Comparison of ENCODE assay signal across 27 cellular contexts in genomic region chr3:126509565-126510322, GRCh38. TPM values are rescaled to one million over a fixed set of nuclear protein-coding genes. Genes with fewer than 3 reads are reported as not detected.
DNase-seq lines count a peak whose midpoint lies in the region; ATAC-seq, FAIRE-seq and TF ChIP-seq lines count a peak whose summit lies in the region.
"Had no signal": no experiment of that assay in that cellular context is flagged by ENCODE, and none has a peak within 500 bp of the region (broad histone marks: within the 10 kb centered on the region; RNA-seq: fewer than 3 reads in every experiment).

No MANE protein-coding gene starts in this region.

- no peaks in the 10 kb centered on the region for H3K27me3 ChIP-seq in aorta (ENCODE audit: control insufficient read depth in 1 of 2, insufficient read depth in 2 of 2, low read length in 1 of 2)
- H3K27me3 ChIP-seq: colonic mucosa, Peyer's patch, stomach had no signal

- intact Hi-C loops in left cardiac atrium (cut with DNase I), result no loop called here
- intact Hi-C loops in cardiac septum (cut with DNase I), result no loop called here
- intact Hi-C loops in kidney (cut with DNase I), result no loop called here
- intact Hi-C loops in aorta (cut with DNase I), result no loop called here

- FAIRE-seq in kidney (lab: Jason Lieb, UNC) (no peak), GM12891 (lab: Jason Lieb, UNC) (no peak)
- FAIRE-seq: astrocyte had no signal

- H3K27ac ChIP-seq in kidney (ENCODE audit: low read depth in 2 of 2, low read length in 2 of 2) (no peak overlapping the region), aorta (ENCODE audit: low read depth in 1 of 2, low read length in 2 of 2) (no peak overlapping the region)
- H3K27ac ChIP-seq: colonic mucosa, HL-60, Peyer's patch, stomach had no signal

- H3K4me1 ChIP-seq in kidney (ENCODE audit: control insufficient read depth in 1 of 2, insufficient read depth in 1 of 2, low read depth in 1 of 2, low read length in 2 of 2) (no peaks in the 10 kb centered on the region), aorta (ENCODE audit: control insufficient read depth in 1 of 2, insufficient read depth in 2 of 2, low read length in 2 of 2) (no peaks in the 10 kb centered on the region)
- H3K4me1 ChIP-seq: colonic mucosa, Peyer's patch, stomach had no signal

- H3K9me3 ChIP-seq in kidney (ENCODE audit: control insufficient read depth in 1 of 2, low read length in 2 of 2), result no peaks in the 10 kb centered on the region
- H3K9me3 ChIP-seq in aorta (ENCODE audit: control insufficient read depth, low read length), result no peaks in the 10 kb centered on the region
- H3K9me3 ChIP-seq: colonic mucosa, Peyer's patch, stomach had no signal

- DNase-seq in left cardiac atrium, result peak; percentile 11
- no peak for DNase-seq in cardiac septum (ENCODE audit: low spot score)
- peak; percentile 64 for DNase-seq in SHP77 treated with DMSO at 0.1 percent for 48 hours (lab: John Stamatoyannopoulos, UW)
- DNase-seq in kidney, result peak; percentile 60
- peak; percentile 34 to 68 for DNase-seq in aorta
- no peak for DNase-seq in NCI-H1048 (lab: John Stamatoyannopoulos, UW)
- no peak for DNase-seq in GM12891 (ENCODE audit: insufficient read length, low spot score)
- DNase-seq in NCI-H774 (lab: John Stamatoyannopoulos, UW), result no peak
- DNase-seq: activated CD4-positive, alpha-beta T cell treated with anti-CD3 and anti-CD28 coated beads, Interleukin-2, amount 50 U/mL, for 4 hours; activated naive CD4-positive, alpha-beta T cell treated with anti-CD3 and anti-CD28 coated beads, Interleukin-2, amount 10 ng/mL, durations not matched to agents 7 days and 5 days; CD8-positive, alpha-beta T cell; colonic mucosa; DND-41; foreskin melanocyte; HCEC 1CT; left colon; MV-4-11; NCI-H2107; occipital lobe; stimulated activated CD4-positive, alpha-beta T cell treated with anti-CD3 and anti-CD28 coated beads, Interleukin-2, amount 100 ng/mL, for 48 hours; stomach; SW 1271 had no signal

- no peak overlapping the region for H3K9ac ChIP-seq in kidney (ENCODE audit: low read length in 2 of 2)

- H3K4me3 ChIP-seq in kidney (ENCODE audit: low read length in 2 of 2) (no peak overlapping the region), aorta (ENCODE audit: low read length in 2 of 2) (no peak overlapping the region)
- H3K4me3 ChIP-seq: colonic mucosa, Peyer's patch, stomach had no signal

- 48 to 52% methylated on average over 19 to 20 of the region's 20 CpGs for WGBS in aorta, 2 donors

- TF ChIP-seq CTCF in kidney (IDR thresholded peaks at IDR 0.05; ENCODE audit: borderline replicate concordance, extremely low read depth, insufficient read depth), result no peak

- no peak for ATAC-seq in left cardiac atrium
- ATAC-seq in aorta (ENCODE audit: low FRiP score), result no peak
- ATAC-seq: CD8-positive, alpha-beta T cell; left colon had no signal

- H3K36me3 ChIP-seq in kidney (ENCODE audit: control insufficient read depth in 1 of 2, insufficient read depth in 2 of 2, low read length in 2 of 2) (no peaks in the 10 kb centered on the region), aorta (ENCODE audit: control insufficient read depth in 1 of 2, insufficient read depth in 2 of 2, low read length in 1 of 2) (no peaks in the 10 kb centered on the region)
- H3K36me3 ChIP-seq: colonic mucosa, Peyer's patch, stomach had no signal

- TF ChIP-seq POLR2A in GM12891 (IDR thresholded peaks at IDR 0.05; ENCODE audit: low read depth, low read length), result no peak

TF ChIP-seq in GM12891, 5 proteins besides CTCF, POLR2A, EP300 and RAD21:
- TF ChIP-seq PAX5 (IDR thresholded peaks at IDR 0.05; ENCODE audit: insufficient read depth, low read length, severe bottlenecking), result no peak
- TF ChIP-seq POU2F2 (IDR thresholded peaks at IDR 0.05; ENCODE audit: low read depth, low read length), result no peak
- TF ChIP-seq POLR2AphosphoS5 (IDR thresholded peaks at IDR 0.05; ENCODE audit: low read depth, low read length), result no peak
- TF ChIP-seq SPI1 (IDR thresholded peaks at IDR 0.05; ENCODE audit: low read depth, low read length), result no peak
- TF ChIP-seq TAF1 (IDR thresholded peaks at IDR 0.05; ENCODE audit: low read depth, low read length), result no peak
TF ChIP-seq in GM12891: peak in this region for 0.

RNA-seq across cellular contexts. Expression of gene UROC1, which starts 7.8 kb away (rescaled TPM):
- total RNA-seq in left cardiac atrium (not detected), cardiac septum (not detected), kidney (not detected), aorta (not detected)
- polyA plus RNA-seq in kidney (ENCODE audit: insufficient read depth, low read depth, low replicate concordance) (not detected), aorta (not detected)
- polyA plus RNA-seq in GM12891 (2012; ENCODE audit: low read depth, missing spikeins), result not detected
- total RNA-seq: astrocyte; CD8-positive, alpha-beta T cell; colonic mucosa; left colon; occipital lobe; Peyer's patch; stomach; urinary bladder had no signal
- polyA plus RNA-seq: IgD-negative memory B cell, stomach had no signal

RNA-seq across cellular contexts. Expression of gene CHST13, which starts 14.2 kb away (rescaled TPM):
- under 1 TPM; 0.60 to 0.74 TPM for total RNA-seq in left cardiac atrium
- 0.16 TPM for total RNA-seq in cardiac septum
- total RNA-seq in kidney, result 3.3 TPM
- polyA plus RNA-seq in kidney (ENCODE audit: insufficient read depth, low read depth, low replicate concordance), result 7.0 TPM
- total RNA-seq in aorta, result under 1 TPM; 0.33 to 0.55 TPM
- polyA plus RNA-seq in aorta, result not detected
- polyA plus RNA-seq in GM12891 (2012; ENCODE audit: low read depth, missing spikeins), result not detected
- total RNA-seq: astrocyte; CD8-positive, alpha-beta T cell; occipital lobe had no signal
- polyA plus RNA-seq: IgD-negative memory B cell had no signal

RNA-seq across cellular contexts. Expression of gene ZXDC, which starts 34.1 kb away (rescaled TPM):
- total RNA-seq in left cardiac atrium (10 to 100 TPM; 15.7 to 20.7 TPM), cardiac septum (22.0 TPM), kidney (44.8 TPM), aorta (10 to 100 TPM; 35.7 to 37.5 TPM)
- polyA plus RNA-seq in kidney (ENCODE audit: insufficient read depth, low read depth, low replicate concordance) (11.4 TPM), aorta (10 to 100 TPM in 1 of 2 donors, 1 to 10 TPM in 1; 4.4 to 15.9 TPM)
- 6.2 TPM for polyA plus RNA-seq in GM12891 (2012; ENCODE audit: low read depth, missing spikeins)

RNA-seq across cellular contexts. Expression of gene C3orf22, which starts 49.0 kb away (rescaled TPM):
- total RNA-seq in left cardiac atrium (not detected), cardiac septum (not detected), kidney (not detected), aorta (not detected)
- polyA plus RNA-seq in kidney (ENCODE audit: insufficient read depth, low read depth, low replicate concordance) (not detected), aorta (not detected)
- not detected for polyA plus RNA-seq in GM12891 (2012; ENCODE audit: low read depth, missing spikeins)
- total RNA-seq: astrocyte; CD8-positive, alpha-beta T cell; colonic mucosa; left colon; occipital lobe; Peyer's patch; stomach; urinary bladder had no signal
- polyA plus RNA-seq: IgD-negative memory B cell, stomach, urinary bladder had no signal

Comparison
In these comparisons a context has a peak if more than half of its experiments do, and no peak if none do; other contexts are left out.
1. DNase-seq: peak in left cardiac atrium (single experiment), SHP77 treated with DMSO at 0.1 percent for 48 hours (single experiment), kidney (single experiment) and aorta (2 of 2); none in cardiac septum (single experiment), NCI-H1048 (single experiment), GM12891 (single experiment) and NCI-H774 (single experiment).